ENCODE assay signal across 18 cellular contexts in the genomic region with DNA sequence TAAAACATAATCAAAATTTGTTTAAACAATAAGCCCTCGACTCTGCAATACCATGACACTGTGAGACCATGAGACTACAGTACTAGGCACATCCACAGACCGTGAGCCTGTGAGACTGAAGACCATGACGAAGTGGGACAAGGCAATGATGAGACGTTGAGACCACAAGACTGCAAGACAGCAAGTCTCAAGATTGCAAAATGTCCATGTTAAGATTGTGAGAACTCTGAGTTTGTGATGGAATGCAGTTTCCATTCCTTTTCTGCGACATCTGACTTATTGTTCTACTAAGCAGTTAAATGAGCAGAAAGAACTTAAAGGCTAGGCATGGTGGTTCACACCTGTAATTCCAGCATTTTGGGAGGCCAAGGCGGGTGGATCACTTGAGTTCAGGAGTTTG.
"Had no signal": no experiment of that assay in that cellular context is flagged by ENCODE, and none has a peak within 500 bp of the region (broad histone marks: within the 10 kb centered on the region; RNA-seq: fewer than 3 reads in every experiment).

No MANE protein-coding gene starts in this region.

- H3K79me2 ChIP-seq: parathyroid adenoma had no signal

- H2AFZ ChIP-seq: parathyroid adenoma had no signal

- H3K9me3 ChIP-seq: body of pancreas, left ventricle myocardium inferior, stomach, thoracic aorta had no signal

- H3K4me3 ChIP-seq: body of pancreas, left ventricle myocardium inferior, stomach, thoracic aorta had no signal

- H3K9ac ChIP-seq: parathyroid adenoma had no signal

- H3K27me3 ChIP-seq: body of pancreas, stomach had no signal

- H3K36me3 ChIP-seq: left ventricle myocardium inferior, stomach, thoracic aorta had no signal

- DNase-seq: activated CD4-positive, alpha-beta T cell treated with anti-CD3 and anti-CD28 coated beads for 1 hour; activated CD4-positive, alpha-beta T cell treated with anti-CD3 and anti-CD28 coated beads, Interleukin-2, amount 50 U/mL, for 48 hours; activated CD8-positive, alpha-beta memory T cell treated with anti-CD3 and anti-CD28 coated beads, Interleukin-2, amount 10 ng/mL, durations not matched to agents 7 days and 5 days; activated effector memory CD4-positive, alpha-beta T cell treated with anti-CD3 and anti-CD28 coated beads, Interleukin-2, amount 50 U/mL, for 16 hours; activated T-cell treated with anti-CD3 and anti-CD28 coated beads, Interleukin-2, amount 50 U/mL, for 4 hours; amniotic stem cell; body of pancreas; effector memory CD4-positive, alpha-beta T cell; left ventricle myocardium inferior; naive thymus-derived CD8-positive, alpha-beta T cell; stimulated activated CD4-positive, alpha-beta T cell treated with anti-CD3 and anti-CD28 coated beads, Interleukin-12 subunit alpha, Interleukin-12 subunit beta, amount 100 ng/mL, for 4 hours; stimulated activated CD4-positive, alpha-beta T cell treated with anti-CD3 and anti-CD28 coated beads, Interleukin-2, amount 100 ng/mL, for 24 hours; stomach; T-cell; T-helper 9 cell had no signal

- H3K27ac ChIP-seq: body of pancreas, left ventricle myocardium inferior, parathyroid adenoma, stomach, thoracic aorta, VCaP had no signal

- H3K4me1 ChIP-seq: body of pancreas, left ventricle myocardium inferior, parathyroid adenoma, stomach had no signal
